22 cellular contexts compared by ENCODE assay signal in the genomic region with DNA sequence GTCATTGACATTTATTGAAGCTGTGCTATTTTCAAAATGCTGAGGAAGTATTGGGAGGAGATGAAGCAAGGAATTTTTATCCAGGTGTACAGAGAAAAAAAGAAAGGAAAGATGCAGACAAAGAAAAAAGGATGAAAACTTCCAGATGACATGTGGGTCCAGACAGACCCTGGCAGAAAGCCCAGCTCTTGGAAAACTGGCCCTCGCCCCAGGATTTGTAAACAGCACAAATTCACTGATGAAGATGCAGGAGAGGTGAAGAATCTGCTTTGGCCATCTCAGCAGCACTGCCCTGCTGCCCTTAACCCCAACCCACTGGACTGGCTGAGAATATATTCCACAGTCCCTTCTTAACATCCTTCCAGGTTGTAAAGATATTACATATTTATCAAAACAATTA. TPM values are rescaled to one million over a fixed set of nuclear protein-coding genes. Genes with fewer than 3 reads are reported as not detected.
A peak's percentile ranks its signal among the peaks of the same experiment; 100 is the strongest.
DNase-seq lines count a peak whose midpoint lies in the region; ATAC-seq and TF ChIP-seq lines count a peak whose summit lies in the region.
"Had no signal": no experiment of that assay in that cellular context is flagged by ENCODE, and none has a peak within 500 bp of the region (broad histone marks: within the 10 kb centered on the region; RNA-seq: fewer than 3 reads in every experiment).

No MANE protein-coding gene starts in this region.

- TF ChIP-seq CTCF in SK-N-SH (IDR thresholded peaks at IDR 0.05) (no peak), fibroblast of villous mesenchyme (IDR thresholded peaks at IDR 0.05; ENCODE audit: insufficient read depth, low read depth, low read length) (no peak), H9 (conservative IDR thresholded peaks at IDR 0.05) (no peak)

- H3K9me3 ChIP-seq in MG63 (no peaks in the 10 kb centered on the region), SK-N-SH (no peaks in the 10 kb centered on the region), H9 (ENCODE audit: control insufficient read depth, low read depth, low read length) (no peaks in the 10 kb centered on the region)

- H3K36me3 ChIP-seq in MG63, result no peaks in the 10 kb centered on the region
- no peaks in the 10 kb centered on the region for H3K36me3 ChIP-seq in SK-N-SH (replicated peaks in 1 of 2; ENCODE audit: control insufficient read depth in 1 of 2, insufficient read depth in 2 of 2, low read length in 1 of 2)

- no peak overlapping the region for H3K23ac ChIP-seq in H9 (ENCODE audit: insufficient read length, low read depth, low read length)

- DNase-seq in COR-L47 (lab: John Stamatoyannopoulos, UW), result peak; percentile 21
- DNase-seq in MG63, result peak; percentile 32
- peak; percentile 32 for DNase-seq in SK-N-SH
- peak; percentile 11 for DNase-seq in fibroblast of villous mesenchyme (ENCODE audit: low read depth)
- no peak for DNase-seq in T1000 (lab: John Stamatoyannopoulos, UW)
- DNase-seq in H9, result no peak
- DNase-seq: DMS153; EL; HCEC 1CT; NCI-H1436 treated with DMSO at 0.1 percent for 48 hours; NCI-H2081; NCI-H226; NCI-H526 treated with DMSO at 0.1 percent for 48 hours; NK-92 treated with Interleukin-12 subunit alpha and Interleukin-12 subunit beta, amount 100 ng/mL, for 24 hours; SIG-M5 had no signal

- no peaks in the 10 kb centered on the region for H3K79me2 ChIP-seq in SK-N-SH (ENCODE audit: insufficient read depth)
- no peaks in the 10 kb centered on the region for H3K79me2 ChIP-seq in H9 (ENCODE audit: insufficient read depth, low read length)

- H3K36me3 Mint-ChIP-seq in H9 (ENCODE audit: insufficient read depth in 1 of 3, low read depth in 3 of 3), result no peaks in the 10 kb centered on the region
- H3K36me3 Mint-ChIP-seq: IgD-negative memory B cell had no signal

- CTCF ChIA-PET in SK-N-SH (lab: Yijun Ruan, JAX), result no interaction called here

- H4K5ac ChIP-seq in H9 (ENCODE audit: insufficient read length, low read depth, low read length), result no peak overlapping the region

- no peak for TF ChIP-seq RAD21 in SK-N-SH (IDR thresholded peaks at IDR 0.05; ENCODE audit: low read length)

- H3K14ac ChIP-seq in H9 (ENCODE audit: insufficient read depth, low read length), result no peak overlapping the region

- no peak overlapping the region for H3K9ac ChIP-seq in SK-N-SH
- no peak overlapping the region for H3K9ac ChIP-seq in H9 (ENCODE audit: extremely low read depth, insufficient read length, low read length)

- no peak overlapping the region for H3K4ac ChIP-seq in H9 (ENCODE audit: low read depth, low read length)

- no peak overlapping the region for H4K8ac ChIP-seq in H9 (replicated peaks; ENCODE audit: insufficient read length, low read depth, low read length)

- H3K27me3 Mint-ChIP-seq in H9 (ENCODE audit: low read depth), result peaks cover 4% of the 10 kb centered on the region; the same call in 1 of the 2 replicates

- no peak overlapping the region; a peak in 1 of 7 replicates for H3K27ac Mint-ChIP-seq in H9
- H3K27ac Mint-ChIP-seq: IgD-negative memory B cell had no signal

- H3K56ac ChIP-seq in H9 (ENCODE audit: insufficient read length, low read depth, low read length), result no peak overlapping the region

- H3K4me2 ChIP-seq in SK-N-SH, result no peak overlapping the region
- no peak overlapping the region for H3K4me2 ChIP-seq in H9 (ENCODE audit: insufficient read depth, insufficient read length, low read length)

- H2BK5ac ChIP-seq in H9 (ENCODE audit: insufficient read length, low read length), result no peak overlapping the region

- H2BK20ac ChIP-seq in H9 (ENCODE audit: low read depth, low read length, poor library complexity, severe bottlenecking), result no peak overlapping the region

- H3K27me3 ChIP-seq in MG63, result no peaks in the 10 kb centered on the region
- H3K27me3 ChIP-seq in SK-N-SH (ENCODE audit: insufficient read depth), result no peaks in the 10 kb centered on the region; the same call in 1 of the 2 replicates
- no peaks in the 10 kb centered on the region for H3K27me3 ChIP-seq in H9 (ENCODE audit: insufficient read depth, low read length)

- no peak overlapping the region for H3T11ph ChIP-seq in H9 (ENCODE audit: low read length)

- no peak for ATAC-seq in HG03280 (IDR thresholded peaks at IDR 0.05; ENCODE audit: unreplicated experiment)

- WGBS in SK-N-SH (ENCODE audit: low lambda C conversion rate), result 5% methylated on average over 1 of the region's 1 CpG
- WGBS in H9 (ENCODE audit: extremely low coverage, insufficient read length, low lambda C conversion rate), result no CpG with 5 or more reads among the region's 1 CpG

- TF ChIP-seq EP300 in SK-N-SH (IDR thresholded peaks at IDR 0.05; ENCODE audit: borderline replicate concordance in 1 of 2, low read depth in 1 of 2, low read length in 1 of 2), result no peak

- H2BK15ac ChIP-seq in H9 (ENCODE audit: low read depth, low read length), result no peak overlapping the region

- no peak overlapping the region for H3K4me3 Mint-ChIP-seq in H9
- H3K4me3 Mint-ChIP-seq: IgD-negative memory B cell had no signal

- H3K27ac ChIP-seq in SK-N-SH (ENCODE audit: low read depth in 2 of 2, low read length in 1 of 2), result no peak overlapping the region; a peak in 1 of 4 replicates
- H3K27ac ChIP-seq in H9 (ENCODE audit: insufficient read length, low read depth, low read length), result no peak overlapping the region
- H3K27ac ChIP-seq: C4-2B, HL-60 had no signal

- H2BK120ac ChIP-seq in H9 (ENCODE audit: low read depth, low read length, poor library complexity, severe bottlenecking), result no peak overlapping the region

- no peaks in the 10 kb centered on the region for H3F3A ChIP-seq in SK-N-SH (replicated peaks; ENCODE audit: insufficient read depth)

- POLR2A ChIA-PET in SK-N-SH (lab: Yijun Ruan, JAX), result no interaction called here

- no peak overlapping the region for H2AK5ac ChIP-seq in H9 (ENCODE audit: insufficient read length, low read length)

- H3K4me3 ChIP-seq in MG63 (no peak overlapping the region), SK-N-SH (ENCODE audit: low read depth in 2 of 2, low read length in 1 of 2) (no peak overlapping the region), fibroblast of villous mesenchyme (ENCODE audit: low read depth, low read length) (no peak overlapping the region)

- H3K18ac ChIP-seq in H9 (ENCODE audit: insufficient read length, low read depth, low read length), result no peak overlapping the region

- H3K4me1 Mint-ChIP-seq in H9, result peaks cover 8 to 9% of the 10 kb centered on the region in 2 experiments
- H3K4me1 Mint-ChIP-seq: IgD-negative memory B cell had no signal

- no peaks in the 10 kb centered on the region for H4K20me1 ChIP-seq in SK-N-SH (ENCODE audit: insufficient read depth)
- H4K20me1 ChIP-seq in H9 (ENCODE audit: control insufficient read depth, insufficient read depth, insufficient read length), result no peaks in the 10 kb centered on the region

- H3K23me2 ChIP-seq in H9 (ENCODE audit: insufficient read length, low read depth, low read length, poor library complexity, severe bottlenecking), result no peaks in the 10 kb centered on the region

- no peak overlapping the region for H2AFZ ChIP-seq in SK-N-SH (ENCODE audit: low read depth)
- no peak overlapping the region for H2AFZ ChIP-seq in H9 (ENCODE audit: low read length)

- no peaks in the 10 kb centered on the region for H3K79me1 ChIP-seq in H9 (ENCODE audit: insufficient read depth, low read depth, low read length, poor library complexity, severe bottlenecking)

- H3K4me1 ChIP-seq in SK-N-SH (ENCODE audit: control insufficient read depth in 1 of 2, insufficient read depth in 2 of 2, low read depth in 1 of 2, low read length in 1 of 2) (peaks cover 0 to 8% of the 10 kb centered on the region in 2 experiments; a peak in 2 of 4 replicates), H9 (ENCODE audit: insufficient read depth, low read length) (peaks cover 3% of the 10 kb centered on the region; the same call in 1 of the 2 replicates)

- no peak overlapping the region for H2BK12ac ChIP-seq in H9 (ENCODE audit: insufficient read length, low read depth, low read length)

- H3K9me2 ChIP-seq in SK-N-SH, result no peaks in the 10 kb centered on the region

- H4K91ac ChIP-seq in H9 (ENCODE audit: insufficient read length, low read depth, low read length), result no peak overlapping the region

- no peaks in the 10 kb centered on the region for H3K9me3 Mint-ChIP-seq in H9
- H3K9me3 Mint-ChIP-seq: IgD-negative memory B cell had no signal

TF ChIP-seq in SK-N-SH, 30 proteins besides CTCF, POLR2A, EP300 and RAD21:
- no peak for TF ChIP-seq CHD2 (IDR thresholded peaks at IDR 0.05; ENCODE audit: low read length, partially characterized antibody)
- no peak for TF ChIP-seq RCOR1 (IDR thresholded peaks at IDR 0.05; ENCODE audit: low read length)
- TF ChIP-seq RFX5 (IDR thresholded peaks at IDR 0.05; ENCODE audit: low read length), result no peak
- TF ChIP-seq, protein P1, sequence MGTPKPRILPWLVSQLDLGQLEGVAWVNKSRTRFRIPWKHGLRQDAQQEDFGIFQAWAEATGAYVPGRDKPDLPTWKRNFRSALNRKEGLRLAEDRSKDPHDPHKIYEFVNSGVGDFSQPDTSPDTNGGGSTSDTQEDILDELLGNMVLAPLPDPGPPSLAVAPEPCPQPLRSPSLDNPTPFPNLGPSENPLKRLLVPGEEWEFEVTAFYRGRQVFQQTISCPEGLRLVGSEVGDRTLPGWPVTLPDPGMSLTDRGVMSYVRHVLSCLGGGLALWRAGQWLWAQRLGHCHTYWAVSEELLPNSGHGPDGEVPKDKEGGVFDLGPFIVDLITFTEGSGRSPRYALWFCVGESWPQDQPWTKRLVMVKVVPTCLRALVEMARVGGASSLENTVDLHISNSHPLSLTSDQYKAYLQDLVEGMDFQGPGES (IDR thresholded peaks at IDR 0.05; ENCODE audit: low read depth, low read length), result no peak
- no peak for TF ChIP-seq MAX (IDR thresholded peaks at IDR 0.05; ENCODE audit: low read depth)
- no peak for TF ChIP-seq USF2 (IDR thresholded peaks at IDR 0.05; ENCODE audit: borderline replicate concordance, low read depth, low read length)
- TF ChIP-seq RXRA (IDR thresholded peaks at IDR 0.05; ENCODE audit: borderline replicate concordance, low read depth), result no peak

RNA-seq across cellular contexts. Expression of gene TACR1, which starts 12.5 kb away (rescaled TPM):
- not detected in 2 replicates for total RNA-seq in MG63 (2014; rRNA removed; shearing (Covaris generic); ENCODE audit: low replicate concordance)
- under 0.01 TPM in 1 of 2 replicates, not detected in the other for polyA plus RNA-seq in SK-N-SH (2012; rRNA removed)
- 0.21 TPM in 1 of 2 replicates, not detected in the other for polyA plus RNA-seq in SK-N-SH (2012; cell fraction: cytosol; rRNA removed)
- not detected in 2 replicates for polyA plus RNA-seq in SK-N-SH (2012; cell fraction: nucleus; rRNA removed)
- total RNA-seq in fibroblast of villous mesenchyme, result under 0.01 TPM in 1 of 2 replicates, not detected in the other
- total RNA-seq in H9 (2021), result 0.77 and 1.4 TPM in 2 replicates
- total RNA-seq: A673, LHCN-M2, OCI-LY7 had no signal
- polyA plus RNA-seq: IgD-negative memory B cell had no signal

Comparison
In these comparisons a context has a peak if more than half of its experiments do, and no peak if none do; other contexts are left out.
1. DNase-seq: peak in COR-L47 (single experiment), MG63 (single experiment), SK-N-SH (single experiment) and fibroblast of villous mesenchyme (single experiment); none in T1000 (single experiment) and H9 (single experiment).